ENCODE assay signal across 12 cellular contexts in the genomic region with DNA sequence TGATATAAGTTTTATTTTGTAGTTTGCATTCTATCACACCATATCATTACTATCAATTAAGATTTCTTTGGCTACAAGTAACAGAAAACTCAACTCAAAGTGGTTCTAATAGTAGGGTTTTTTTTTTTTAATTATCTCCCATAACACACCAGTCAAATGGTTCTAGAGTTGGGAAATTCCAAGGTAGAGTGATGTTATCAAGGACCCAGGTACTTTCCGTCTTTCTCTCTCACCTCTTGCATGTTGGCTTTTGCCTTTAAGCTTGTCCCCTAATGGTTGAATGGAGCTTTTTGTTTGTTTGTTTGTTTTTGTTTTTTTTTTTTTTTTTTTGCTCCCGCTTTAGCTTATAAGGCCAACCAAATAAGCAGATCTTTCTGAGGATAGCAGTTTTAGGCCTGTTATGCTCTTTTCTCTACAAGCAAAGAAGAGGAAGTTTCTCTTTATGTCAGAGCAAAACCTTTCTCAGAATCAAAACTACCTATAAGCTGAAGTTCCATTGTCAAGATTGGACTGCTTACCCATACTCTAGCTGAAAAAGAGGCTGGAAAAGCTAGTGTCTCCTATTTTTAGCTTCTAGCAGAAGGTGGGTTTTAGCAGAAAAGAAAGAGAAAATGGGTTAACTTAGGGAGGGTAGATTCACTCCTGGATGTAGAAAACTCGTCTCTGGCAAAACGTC.
"Had no signal": no experiment of that assay in that cellular context is flagged by ENCODE, and none has a peak within 500 bp of the region (broad histone marks: within the 10 kb centered on the region; RNA-seq: fewer than 3 reads in every experiment).

No MANE protein-coding gene starts in this region.

- H3K36me3 Mint-ChIP-seq: IgD-negative memory B cell had no signal

- H3K4me2 ChIP-seq: KMS-11 had no signal

- H3K4me1 ChIP-seq: HAP-1 had no signal

- H3K9me3 ChIP-seq: HAP-1 had no signal

- DNase-seq: GM23248, GOT3, H7, HFFc6, Karpas-422, KBM-7 had no signal

- H3K27ac ChIP-seq: GM23248, HL-60, KMS-11 had no signal

- H3K27ac Mint-ChIP-seq: HFFc6, IgD-negative memory B cell had no signal

- H3K4me3 ChIP-seq: GM23248, HAP-1 had no signal

- H3K36me3 ChIP-seq: HAP-1 had no signal

- H3K4me3 Mint-ChIP-seq: HFFc6, IgD-negative memory B cell had no signal

- H2AFZ ChIP-seq: GM23248 had no signal

- ATAC-seq: HCT116, HepG2 had no signal

- H3K9ac ChIP-seq: GM23248, KMS-11 had no signal

- FAIRE-seq: HepG2 had no signal

- H3K4me1 Mint-ChIP-seq: IgD-negative memory B cell had no signal
